Comparison of ENCODE assay signal across 28 cellular contexts in the genomic region with DNA sequence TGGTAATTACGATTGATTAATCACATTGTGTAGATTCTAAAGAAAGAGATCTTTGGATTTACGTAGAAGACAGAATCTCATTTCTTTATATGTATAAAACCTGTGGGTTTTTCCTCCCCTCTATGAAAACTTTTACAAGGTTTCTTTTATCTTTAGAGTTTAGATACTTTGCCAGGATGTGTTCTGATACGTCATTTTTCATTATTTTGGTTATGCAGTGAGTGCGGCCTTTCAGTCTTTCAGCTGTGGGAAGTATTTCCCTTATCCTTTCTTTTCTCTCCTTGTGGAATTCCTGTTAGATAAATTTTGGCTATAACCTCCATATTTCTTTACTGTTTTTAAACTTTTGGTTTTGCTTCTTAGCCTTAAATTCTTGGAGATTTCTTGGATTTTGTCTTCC.
"Had no signal": no experiment of that assay in that cellular context is flagged by ENCODE, and none has a peak within 500 bp of the region (broad histone marks: within the 10 kb centered on the region; RNA-seq: fewer than 3 reads in every experiment).

No MANE protein-coding gene starts in this region.

- H3K9me3 Mint-ChIP-seq: activated naive CD8-positive, alpha-beta T cell treated with anti-CD3 and anti-CD28 coated beads for 36 hours; activated T-cell treated with anti-CD3 and anti-CD28 coated beads, Interleukin-2, amount 50 U/mL, for 72 hours; central memory CD8-positive, alpha-beta T cell; immature natural killer cell; nephron progenitor cell had no signal

- H3K27me3 Mint-ChIP-seq: activated CD4-positive, alpha-beta T cell treated with anti-CD3 and anti-CD28 coated beads for 36 hours; activated CD8-positive, alpha-beta memory T cell treated with anti-CD3 and anti-CD28 coated beads, Interleukin-2, amount 10 ng/mL, durations not matched to agents 7 days and 5 days; activated naive CD8-positive, alpha-beta T cell treated with anti-CD3 and anti-CD28 coated beads for 36 hours; central memory CD8-positive, alpha-beta T cell had no signal

- H3K27ac Mint-ChIP-seq: activated CD4-positive, alpha-beta T cell treated with anti-CD3 and anti-CD28 coated beads for 36 hours; activated CD8-positive, alpha-beta memory T cell treated with anti-CD3 and anti-CD28 coated beads, Interleukin-2, amount 10 ng/mL, durations not matched to agents 7 days and 5 days; activated CD8-positive, alpha-beta T cell treated with anti-CD3 and anti-CD28 coated beads, Interleukin-2, amount 10 ng/mL, durations not matched to agents 7 days and 5 days; activated naive CD8-positive, alpha-beta T cell treated with anti-CD3 and anti-CD28 coated beads for 36 hours; activated T-cell treated with anti-CD3 and anti-CD28 coated beads, Interleukin-2, amount 50 U/mL, for 72 hours; immature natural killer cell; nephron progenitor cell had no signal

- H3K9me3 ChIP-seq: breast epithelium, esophagus muscularis mucosa, gastrocnemius medialis, lower lobe of right lung, neutrophil, pancreas, prostate gland, suprapubic skin, tibial nerve had no signal

- H3K36me3 ChIP-seq: breast epithelium, gastrocnemius medialis, neutrophil, pancreas, prostate gland had no signal

- DNase-seq: activated CD4-positive, alpha-beta T cell treated with anti-CD3 and anti-CD28 coated beads for 36 hours; activated CD4-positive, CD25-positive, alpha-beta regulatory T cell; activated CD8-positive, alpha-beta memory T cell treated with anti-CD3 and anti-CD28 coated beads, Interleukin-2, amount 10 ng/mL, durations not matched to agents 7 days and 5 days; activated CD8-positive, alpha-beta T cell treated with anti-CD3 and anti-CD28 coated beads, Interleukin-2, amount 10 ng/mL, durations not matched to agents 7 days and 5 days; activated naive CD4-positive, alpha-beta T cell; activated naive CD8-positive, alpha-beta T cell treated with anti-CD3 and anti-CD28 coated beads for 36 hours; activated T-cell treated with anti-CD3 and anti-CD28 coated beads, Interleukin-2, amount 50 U/mL, for 72 hours; amniotic stem cell; dermis blood vessel endothelial cell; effector CD4-positive, alpha-beta T cell; gastrocnemius medialis; glutamatergic neuron; hypothalamus; immature natural killer cell; lower lobe of right lung; nephron progenitor cell; pancreas; retina; stimulated activated CD4-positive, alpha-beta T cell treated with anti-CD3 and anti-CD28 coated beads, Interleukin-15, amount 100 ng/mL, for 24 hours; stimulated activated CD4-positive, alpha-beta T cell treated with anti-CD3 and anti-CD28 coated beads, Interleukin-2, amount 100 ng/mL, for 24 hours; stimulated activated naive CD4-positive, alpha-beta T cell had no signal

- H3K4me1 ChIP-seq: breast epithelium, esophagus muscularis mucosa, lower lobe of right lung, pancreas, prostate gland, suprapubic skin had no signal

- H3K27ac ChIP-seq: breast epithelium, esophagus muscularis mucosa, gastrocnemius medialis, lower lobe of right lung, neutrophil, pancreas, prostate gland, suprapubic skin, tibial nerve had no signal

- H3K4me1 Mint-ChIP-seq: activated CD4-positive, alpha-beta T cell treated with anti-CD3 and anti-CD28 coated beads for 36 hours; activated CD8-positive, alpha-beta memory T cell treated with anti-CD3 and anti-CD28 coated beads, Interleukin-2, amount 10 ng/mL, durations not matched to agents 7 days and 5 days; activated naive CD8-positive, alpha-beta T cell treated with anti-CD3 and anti-CD28 coated beads for 36 hours; central memory CD8-positive, alpha-beta T cell; immature natural killer cell; nephron progenitor cell had no signal

- H3K27me3 ChIP-seq: breast epithelium, esophagus muscularis mucosa, gastrocnemius medialis, neutrophil, pancreas, suprapubic skin, tibial nerve had no signal

- ATAC-seq: activated CD4-positive, alpha-beta T cell treated with anti-CD3 and anti-CD28 coated beads for 36 hours; activated CD8-positive, alpha-beta memory T cell treated with anti-CD3 and anti-CD28 coated beads, Interleukin-2, amount 10 ng/mL, durations not matched to agents 7 days and 5 days; activated CD8-positive, alpha-beta T cell treated with anti-CD3 and anti-CD28 coated beads, Interleukin-2, amount 10 ng/mL, durations not matched to agents 7 days and 5 days; activated T-cell treated with anti-CD3 and anti-CD28 coated beads, Interleukin-2, amount 50 U/mL, for 72 hours; gastrocnemius medialis; lower lobe of right lung; pancreas had no signal

- H3K4me3 ChIP-seq: breast epithelium, esophagus muscularis mucosa, gastrocnemius medialis, lower lobe of right lung, pancreas, prostate gland, suprapubic skin, tibial nerve had no signal

- H3K4me3 Mint-ChIP-seq: activated CD4-positive, alpha-beta T cell treated with anti-CD3 and anti-CD28 coated beads for 36 hours; activated CD8-positive, alpha-beta memory T cell treated with anti-CD3 and anti-CD28 coated beads, Interleukin-2, amount 10 ng/mL, durations not matched to agents 7 days and 5 days; activated CD8-positive, alpha-beta T cell treated with anti-CD3 and anti-CD28 coated beads, Interleukin-2, amount 10 ng/mL, durations not matched to agents 7 days and 5 days; activated naive CD8-positive, alpha-beta T cell treated with anti-CD3 and anti-CD28 coated beads for 36 hours; activated T-cell treated with anti-CD3 and anti-CD28 coated beads, Interleukin-2, amount 50 U/mL, for 72 hours; central memory CD8-positive, alpha-beta T cell; immature natural killer cell; nephron progenitor cell had no signal
